In genomic region chr15:62505761-62506160, GRCh38 we compare ENCODE assay signal across 15 cellular contexts.
DNase-seq lines count a peak whose midpoint lies in the region; ATAC-seq and TF ChIP-seq lines count a peak whose summit lies in the region.
"Had no signal": no experiment of that assay in that cellular context is flagged by ENCODE, and none has a peak within 500 bp of the region (broad histone marks: within the 10 kb centered on the region; RNA-seq: fewer than 3 reads in every experiment).

No MANE protein-coding gene starts in this region.

- no peak overlapping the region for H2AK5ac ChIP-seq in H9 (ENCODE audit: insufficient read length, low read length)

- H3K4me3 Mint-ChIP-seq in H9 = no peak overlapping the region
- H3K4me3 Mint-ChIP-seq: activated CD8-positive, alpha-beta memory T cell treated with anti-CD3 and anti-CD28 coated beads, Interleukin-2, amount 10 ng/mL, durations not matched to agents 7 days and 5 days; naive B cell had no signal

- H3K56ac ChIP-seq in H9 (ENCODE audit: insufficient read length, low read depth, low read length) = no peak overlapping the region

- H2BK120ac ChIP-seq in H9 (ENCODE audit: low read depth, low read length, poor library complexity, severe bottlenecking) = no peak overlapping the region

- no peak overlapping the region for H3K4me2 ChIP-seq in H9 (ENCODE audit: insufficient read depth, insufficient read length, low read length)

- intact Hi-C loops in ascending aorta (cut with DNase I) = loop anchor here (5.0 kb wide), 1 partner anchor 33 kb away; no protein-coding TSS in a partner anchor
- intact Hi-C loops in right cardiac atrium (cut with DNase I) = loop anchor here in 1 of 4 donors (10.0 kb wide), 1 partner anchor 111 kb away; the partner anchor contains the start of gene TLN2
- intact Hi-C loops in psoas muscle (cut with DNase I) = no loop called here

- DNase-seq in AG20443 (ENCODE audit: low spot score) (peak; percentile 23), ascending aorta (ENCODE audit: low spot score in 2 of 2) (no peak), right cardiac atrium (no peak), psoas muscle (no peak), ecto neural progenitor cell (ENCODE audit: low spot score) (no peak), KBM-7 (no peak), H9 (no peak)
- DNase-seq: activated CD8-positive, alpha-beta memory T cell treated with anti-CD3 and anti-CD28 coated beads, Interleukin-2, amount 10 ng/mL, durations not matched to agents 7 days and 5 days; DND-41; naive B cell; NCI-H1694; spleen had no signal

- no peak overlapping the region for H3K9ac ChIP-seq in H9 (ENCODE audit: extremely low read depth, insufficient read length, low read length)

- no peak overlapping the region for H2AFZ ChIP-seq in H9 (ENCODE audit: low read length)

- H3K4me1 ChIP-seq in ascending aorta (peaks cover 11 to 44% of the 10 kb centered on the region in 2 donors), right cardiac atrium (ENCODE audit: control insufficient read depth, insufficient read depth, low read length) (peaks cover 19% of the 10 kb centered on the region), psoas muscle (peaks cover 41% of the 10 kb centered on the region), H9 (ENCODE audit: insufficient read depth, low read length) (no peaks in the 10 kb centered on the region; the same call in 1 of the 2 replicates)

- in situ Hi-C loops in KBM-7 (cut with MboI; ENCODE audit: low pct_unique_long_range_greater_than_20kb, low sequenced_read_pairs) = no loop called here

- no peak overlapping the region for H2BK15ac ChIP-seq in H9 (ENCODE audit: low read depth, low read length)

- H3K36me3 ChIP-seq in ascending aorta (no peaks in the 10 kb centered on the region), psoas muscle (ENCODE audit: insufficient read depth in 1 of 2, low read depth in 1 of 2) (no peaks in the 10 kb centered on the region)
- H3K36me3 ChIP-seq: SJCRH30, spleen had no signal

- no peaks in the 10 kb centered on the region for H3K23me2 ChIP-seq in H9 (ENCODE audit: insufficient read length, low read depth, low read length, poor library complexity, severe bottlenecking)

- H3K27ac ChIP-seq in ascending aorta = peak overlapping the region; percentile 84 to 88
- H3K27ac ChIP-seq in right cardiac atrium (ENCODE audit: low read length) = peak overlapping the region; percentile 98
- H3K27ac ChIP-seq in psoas muscle = peak overlapping the region; percentile 81
- H3K27ac ChIP-seq in H9 (ENCODE audit: insufficient read length, low read depth, low read length) = no peak overlapping the region
- H3K27ac ChIP-seq: SJCRH30 had no signal

- H3K14ac ChIP-seq in H9 (ENCODE audit: insufficient read depth, low read length) = no peak overlapping the region

- H3K18ac ChIP-seq in H9 (ENCODE audit: insufficient read length, low read depth, low read length) = no peak overlapping the region

- WGBS in right cardiac atrium = 21% methylated on average over 6 of the region's 6 CpGs
- 17 to 21% (median 20%) methylated on average over 6 of the region's 6 CpGs for WGBS in psoas muscle, 3 donors
- no CpG with 5 or more reads among the region's 6 CpGs for WGBS in H9 (ENCODE audit: extremely low coverage, insufficient read length, low lambda C conversion rate)

- ATAC-seq in right cardiac atrium = peak; percentile 55 to 71
- ATAC-seq in psoas muscle = peak in 3 of 4 donors; percentile 54 to 63 (median 57)
- ATAC-seq in GM21619 (IDR thresholded peaks at IDR 0.05; ENCODE audit: unreplicated experiment) = no peak
- ATAC-seq: activated CD8-positive, alpha-beta memory T cell treated with anti-CD3 and anti-CD28 coated beads, Interleukin-2, amount 10 ng/mL, durations not matched to agents 7 days and 5 days; activated naive CD4-positive, alpha-beta T cell treated with anti-CD3 and anti-CD28 coated beads, Interleukin-2, amount 50 U/mL, for 72 hours had no signal

- H4K91ac ChIP-seq in H9 (ENCODE audit: insufficient read length, low read depth, low read length) = no peak overlapping the region

- no peaks in the 10 kb centered on the region; a peak in 1 of 7 replicates for H3K36me3 Mint-ChIP-seq in H9 (ENCODE audit: insufficient read depth in 1 of 3, low read depth in 3 of 3)
- H3K36me3 Mint-ChIP-seq: activated CD8-positive, alpha-beta memory T cell treated with anti-CD3 and anti-CD28 coated beads, Interleukin-2, amount 10 ng/mL, durations not matched to agents 7 days and 5 days; activated naive CD4-positive, alpha-beta T cell treated with anti-CD3 and anti-CD28 coated beads, Interleukin-2, amount 50 U/mL, for 72 hours; naive B cell had no signal

- H3K9me3 ChIP-seq in ascending aorta = no peaks in the 10 kb centered on the region
- H3K9me3 ChIP-seq in right cardiac atrium (ENCODE audit: control insufficient read depth, low read length) = no peaks in the 10 kb centered on the region
- no peaks in the 10 kb centered on the region for H3K9me3 ChIP-seq in psoas muscle
- no peaks in the 10 kb centered on the region for H3K9me3 ChIP-seq in H9 (ENCODE audit: control insufficient read depth, low read depth, low read length)
- H3K9me3 ChIP-seq: SJCRH30, spleen had no signal

- H3K27ac Mint-ChIP-seq in H9 = 0 out of 7 replicates have a peak overlapping the region, but pooled peaks of 1 of the 3 experiments have one; percentile 25
- H3K27ac Mint-ChIP-seq: activated CD8-positive, alpha-beta memory T cell treated with anti-CD3 and anti-CD28 coated beads, Interleukin-2, amount 10 ng/mL, durations not matched to agents 7 days and 5 days; activated naive CD4-positive, alpha-beta T cell treated with anti-CD3 and anti-CD28 coated beads, Interleukin-2, amount 50 U/mL, for 72 hours; naive B cell had no signal

- H3K79me2 ChIP-seq in H9 (ENCODE audit: insufficient read depth, low read length) = no peaks in the 10 kb centered on the region

- no peak overlapping the region for H2BK5ac ChIP-seq in H9 (ENCODE audit: insufficient read length, low read length)

- TF ChIP-seq CTCF in ascending aorta (IDR thresholded peaks at IDR 0.05) = no peak
- TF ChIP-seq CTCF in psoas muscle (IDR thresholded peaks at IDR 0.05) = no peak
- TF ChIP-seq CTCF in H9 (conservative IDR thresholded peaks at IDR 0.05) = no peak

- no peaks in the 10 kb centered on the region for H3K27me3 ChIP-seq in ascending aorta
- no peaks in the 10 kb centered on the region for H3K27me3 ChIP-seq in right cardiac atrium (ENCODE audit: control insufficient read depth, insufficient read depth)
- H3K27me3 ChIP-seq in psoas muscle (ENCODE audit: insufficient read depth in 3 of 3, low read length in 2 of 3) = no peaks in the 10 kb centered on the region
- H3K27me3 ChIP-seq in H9 (ENCODE audit: insufficient read depth, low read length) = no peaks in the 10 kb centered on the region
- H3K27me3 ChIP-seq: SJCRH30 had no signal

- H3T11ph ChIP-seq in H9 (ENCODE audit: low read length) = no peak overlapping the region

- H2BK20ac ChIP-seq in H9 (ENCODE audit: low read depth, low read length, poor library complexity, severe bottlenecking) = no peak overlapping the region

- H2BK12ac ChIP-seq in H9 (ENCODE audit: insufficient read length, low read depth, low read length) = no peak overlapping the region

- H3K23ac ChIP-seq in H9 (ENCODE audit: insufficient read length, low read depth, low read length) = no peak overlapping the region

- H3K4me3 ChIP-seq in ascending aorta (peak overlapping the region in 1 of 2 donors; percentile 30), right cardiac atrium (ENCODE audit: low read length) (no peak overlapping the region), psoas muscle (peak overlapping the region; percentile 29)
- H3K4me3 ChIP-seq: SJCRH30, spleen had no signal

- no peak overlapping the region for H4K5ac ChIP-seq in H9 (ENCODE audit: insufficient read length, low read depth, low read length)

- H3K27me3 Mint-ChIP-seq in H9 (ENCODE audit: low read depth) = no peaks in the 10 kb centered on the region
- H3K27me3 Mint-ChIP-seq: activated CD8-positive, alpha-beta memory T cell treated with anti-CD3 and anti-CD28 coated beads, Interleukin-2, amount 10 ng/mL, durations not matched to agents 7 days and 5 days had no signal

- no peaks in the 10 kb centered on the region for H3K79me1 ChIP-seq in H9 (ENCODE audit: insufficient read depth, low read depth, low read length, poor library complexity, severe bottlenecking)

- H3K4ac ChIP-seq in H9 (ENCODE audit: low read depth, low read length) = no peak overlapping the region

- H3K9me3 Mint-ChIP-seq in H9 = no peaks in the 10 kb centered on the region
- H3K9me3 Mint-ChIP-seq: activated naive CD4-positive, alpha-beta T cell treated with anti-CD3 and anti-CD28 coated beads, Interleukin-2, amount 50 U/mL, for 72 hours had no signal

- H4K20me1 ChIP-seq in H9 (ENCODE audit: control insufficient read depth, insufficient read depth, insufficient read length) = no peaks in the 10 kb centered on the region

- H4K8ac ChIP-seq in H9 (replicated peaks; ENCODE audit: insufficient read length, low read depth, low read length) = no peak overlapping the region

- peaks cover 19 to 38% of the 10 kb centered on the region in 2 experiments for H3K4me1 Mint-ChIP-seq in H9
- H3K4me1 Mint-ChIP-seq: activated CD8-positive, alpha-beta memory T cell treated with anti-CD3 and anti-CD28 coated beads, Interleukin-2, amount 10 ng/mL, durations not matched to agents 7 days and 5 days; naive B cell had no signal
